Comparison of ENCODE assay signal across 28 cellular contexts in the genomic region with DNA sequence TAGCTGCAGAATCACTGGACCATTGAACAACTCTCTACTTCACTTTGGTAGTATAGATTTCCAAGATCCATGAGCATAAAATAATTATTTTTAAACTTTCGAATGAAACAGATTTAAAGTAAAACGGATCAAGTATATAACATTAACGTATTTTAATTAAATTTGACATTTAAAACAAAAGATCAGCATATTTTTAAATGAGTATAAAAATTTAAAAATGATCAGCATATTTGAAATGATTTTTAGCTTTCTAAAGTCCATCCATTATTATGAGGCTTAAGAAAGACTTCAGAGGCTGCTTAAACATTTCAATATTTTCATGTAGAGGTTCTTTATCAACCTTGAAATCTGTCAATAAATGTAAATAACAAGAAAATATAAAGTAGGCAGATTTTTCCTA.
"Had no signal": no experiment of that assay in that cellular context is flagged by ENCODE, and none has a peak within 500 bp of the region (broad histone marks: within the 10 kb centered on the region; RNA-seq: fewer than 3 reads in every experiment).

No MANE protein-coding gene starts in this region.

- H3K27ac ChIP-seq: ascending aorta, cardiac muscle cell, VCaP had no signal

- H3K9me3 ChIP-seq: ascending aorta had no signal

- H3K36me3 ChIP-seq: ascending aorta, cardiac muscle cell had no signal

- H3K4me3 ChIP-seq: ascending aorta, cardiac muscle cell had no signal

- DNase-seq: activated B cell treated with CpG ODN at 0.5 μM for 24 hours; activated CD4-positive, alpha-beta memory T cell treated with anti-CD3 and anti-CD28 coated beads for 36 hours; activated CD4-positive, alpha-beta T cell treated with anti-CD3 and anti-CD28 coated beads for 4 hours; activated CD4-positive, alpha-beta T cell treated with anti-CD3 and anti-CD28 coated beads, Interleukin-2, amount 10 ng/mL, durations not matched to agents 24 days and 14 days; activated CD4-positive, alpha-beta T cell treated with anti-CD3 and anti-CD28 coated beads, Interleukin-2, amount 50 U/mL, for 1 hour; activated CD4-positive, alpha-beta T cell treated with anti-CD3 and anti-CD28 coated beads, Interleukin-2, amount 50 U/mL, for 4 hours; activated CD4-positive, CD25-positive, alpha-beta regulatory T cell treated with anti-CD3 and anti-CD28 coated beads, Interleukin-2, amount 50 U/mL, for 72 hours; activated CD8-positive, alpha-beta memory T cell treated with anti-CD3 and anti-CD28 coated beads, Interleukin-2, amount 50 U/mL, for 4 hours; activated CD8-positive, alpha-beta T cell treated with anti-CD3 and anti-CD28 coated beads for 36 hours; activated effector memory CD4-positive, alpha-beta T cell treated with Interleukin-2 at 50 U/mL for 16 hours; activated gamma-delta T cell; activated naive CD4-positive, alpha-beta T cell treated with anti-CD3 and anti-CD28 coated beads, Interleukin-2, amount 10 ng/mL, durations not matched to agents 7 days and 5 days; activated naive CD4-positive, alpha-beta T cell treated with Interleukin-2 at 50 U/mL for 16 hours; activated naive CD8-positive, alpha-beta T cell treated with anti-CD3 and anti-CD28 coated beads, Interleukin-2, amount 10 ng/mL, durations not matched to agents 7 days and 5 days; activated naive CD8-positive, alpha-beta T cell treated with anti-CD3 and anti-CD28 coated beads, Interleukin-2, amount 50 U/mL, for 24 hours; activated T-cell treated with anti-CD3 and anti-CD28 coated beads, Interleukin-2, amount 50 U/mL, for 24 hours; activated T-cell treated with anti-CD3 and anti-CD28 coated beads, Interleukin-2, amount 50 U/mL, for 48 hours; amygdala; anterior cingulate cortex; caudate nucleus; cerebellar nuclear complex; T-helper 2 cell; T-helper 9 cell had no signal

- ATAC-seq: activated CD8-positive, alpha-beta T cell treated with anti-CD3 and anti-CD28 coated beads for 36 hours; activated naive CD8-positive, alpha-beta T cell treated with anti-CD3 and anti-CD28 coated beads, Interleukin-2, amount 50 U/mL, for 24 hours had no signal

- FAIRE-seq: bronchial epithelial cell, TTC549 had no signal

- H3K27me3 ChIP-seq: ascending aorta, cardiac muscle cell had no signal
